In genomic region chr1:25117233-25117823, GRCh38 we compare ENCODE assay signal across 11 cellular contexts.
A peak's percentile ranks its signal among the peaks of the same experiment; 100 is the strongest.
DNase-seq lines count a peak whose midpoint lies in the region; ATAC-seq and TF ChIP-seq lines count a peak whose summit lies in the region.
"Had no signal": no experiment of that assay in that cellular context is flagged by ENCODE, and none has a peak within 500 bp of the region (broad histone marks: within the 10 kb centered on the region; RNA-seq: fewer than 3 reads in every experiment).

No MANE protein-coding gene starts in this region.

- WGBS in H9 (ENCODE audit: extremely low coverage, insufficient read length, low lambda C conversion rate): no CpG with 5 or more reads among the region's 7 CpGs

- TF ChIP-seq CTCF in DND-41 (IDR thresholded peaks at IDR 0.05; ENCODE audit: borderline replicate concordance, extremely low read depth, low read length, poor library complexity, severe bottlenecking) (peak; percentile 57), H9 (conservative IDR thresholded peaks at IDR 0.05) (peak; percentile 79), kidney epithelial cell (IDR thresholded peaks at IDR 0.05; ENCODE audit: insufficient read depth, low read length, poor library complexity, severe bottlenecking) (peak; percentile 22)

- no peak overlapping the region for H2BK15ac ChIP-seq in H9 (ENCODE audit: low read depth, low read length)

- H3K23me2 ChIP-seq in H9 (ENCODE audit: insufficient read length, low read depth, low read length, poor library complexity, severe bottlenecking): no peaks in the 10 kb centered on the region

- no peaks in the 10 kb centered on the region for H3K79me1 ChIP-seq in H9 (ENCODE audit: insufficient read depth, low read depth, low read length, poor library complexity, severe bottlenecking)

- H3K9me3 ChIP-seq in DND-41 (ENCODE audit: insufficient read depth, low read length, severe bottlenecking) (no peaks in the 10 kb centered on the region), H9 (ENCODE audit: control insufficient read depth, low read depth, low read length) (no peaks in the 10 kb centered on the region)

- H3K27ac ChIP-seq in DND-41 (ENCODE audit: low read length) (no peak overlapping the region), H9 (ENCODE audit: insufficient read length, low read depth, low read length) (no peak overlapping the region)

- H3K27me3 ChIP-seq in DND-41 (ENCODE audit: insufficient read depth, low read length, poor library complexity) (no peaks in the 10 kb centered on the region), H9 (ENCODE audit: insufficient read depth, low read length) (no peaks in the 10 kb centered on the region), kidney epithelial cell (ENCODE audit: control insufficient read depth, insufficient read depth, low read length) (peaks cover 2% of the 10 kb centered on the region)

- no peak overlapping the region for H3K56ac ChIP-seq in H9 (ENCODE audit: insufficient read length, low read depth, low read length)

- no peak overlapping the region for H4K91ac ChIP-seq in H9 (ENCODE audit: insufficient read length, low read depth, low read length)

- H3T11ph ChIP-seq in H9 (ENCODE audit: low read length): no peak overlapping the region

- no peak overlapping the region for H3K4ac ChIP-seq in H9 (ENCODE audit: low read depth, low read length)

- H3K4me1 ChIP-seq in DND-41 (ENCODE audit: insufficient read depth, low read length): no peaks in the 10 kb centered on the region
- no peaks in the 10 kb centered on the region for H3K4me1 ChIP-seq in H9 (ENCODE audit: insufficient read depth, low read length)

- no peak overlapping the region for H4K8ac ChIP-seq in H9 (replicated peaks; ENCODE audit: insufficient read length, low read depth, low read length)

- H3K27ac Mint-ChIP-seq in H9: no peak overlapping the region

- H3K79me2 ChIP-seq in DND-41 (ENCODE audit: insufficient read depth, low read length) (no peaks in the 10 kb centered on the region), H9 (ENCODE audit: insufficient read depth, low read length) (no peaks in the 10 kb centered on the region)

- H2AFZ ChIP-seq in DND-41 (ENCODE audit: low read depth, low read length): no peak overlapping the region
- H2AFZ ChIP-seq in H9 (ENCODE audit: low read length): no peak overlapping the region

- H4K5ac ChIP-seq in H9 (ENCODE audit: insufficient read length, low read depth, low read length): no peak overlapping the region

- H3K4me3 Mint-ChIP-seq in H9: no peak overlapping the region

- no peak overlapping the region for H3K18ac ChIP-seq in H9 (ENCODE audit: insufficient read length, low read depth, low read length)

- H2BK5ac ChIP-seq in H9 (ENCODE audit: insufficient read length, low read length): no peak overlapping the region

- no peak overlapping the region for H2BK20ac ChIP-seq in H9 (ENCODE audit: low read depth, low read length, poor library complexity, severe bottlenecking)

- DNase-seq in DND-41 (peak; percentile 28), H9 (peak; percentile 71), kidney epithelial cell (ENCODE audit: low read depth) (no peak), NCI-H2227 treated with DMSO at 0.1 percent for 48 hours (lab: John Stamatoyannopoulos, UW) (no peak), GOT3 (lab: John Stamatoyannopoulos, UW) (no peak), NCI-H128 (lab: John Stamatoyannopoulos, UW; ENCODE audit: unreplicated experiment) (no peak), SKM-1 treated with dmso at 0.1 percent for 144 hours (lab: John Stamatoyannopoulos, UW; ENCODE audit: unreplicated experiment) (no peak)
- DNase-seq in activated CD4-positive, alpha-beta T cell treated with anti-CD3 and anti-CD28 coated beads, Interleukin-2, amount 50 U/mL, for 48 hours: peak; percentile 34 to 49
- DNase-seq: activated CD8-positive, alpha-beta memory T cell treated with anti-CD3 and anti-CD28 coated beads for 24 hours; NCI-H510A had no signal

- no peaks in the 10 kb centered on the region for H3K4me1 Mint-ChIP-seq in H9

- peaks cover 14% of the 10 kb centered on the region for H3K27me3 Mint-ChIP-seq in H9 (ENCODE audit: low read depth)

- H4K20me1 ChIP-seq in DND-41 (ENCODE audit: insufficient read depth, low read length) (no peaks in the 10 kb centered on the region), H9 (ENCODE audit: control insufficient read depth, insufficient read depth, insufficient read length) (no peaks in the 10 kb centered on the region)

- no peak overlapping the region for H2AK5ac ChIP-seq in H9 (ENCODE audit: insufficient read length, low read length)

- no peaks in the 10 kb centered on the region for H3K36me3 Mint-ChIP-seq in H9 (ENCODE audit: insufficient read depth in 1 of 3, low read depth in 3 of 3)

- H3K36me3 ChIP-seq in DND-41 (ENCODE audit: insufficient read depth, low read length) (no peaks in the 10 kb centered on the region), kidney epithelial cell (ENCODE audit: control insufficient read depth, insufficient read depth, low read length) (no peaks in the 10 kb centered on the region)

- no peak overlapping the region for H3K23ac ChIP-seq in H9 (ENCODE audit: insufficient read length, low read depth, low read length)

- no peak overlapping the region for H3K4me3 ChIP-seq in DND-41 (ENCODE audit: low read depth in 1 of 2, low read length in 2 of 2)
- no peak overlapping the region for H3K4me3 ChIP-seq in kidney epithelial cell (ENCODE audit: low read depth, low read length)
- H3K4me3 ChIP-seq: lung had no signal

- peak; percentile 47; the same call in 1 of the 3 replicates for ATAC-seq in DND-41 (ENCODE audit: insufficient read depth, low read depth)

- H3K9ac ChIP-seq in DND-41 (ENCODE audit: low read depth, low read length) (no peak overlapping the region), H9 (ENCODE audit: extremely low read depth, insufficient read length, low read length) (no peak overlapping the region)

- no peak overlapping the region for H2BK120ac ChIP-seq in H9 (ENCODE audit: low read depth, low read length, poor library complexity, severe bottlenecking)

- no peak overlapping the region for H3K4me2 ChIP-seq in DND-41 (ENCODE audit: insufficient read depth, low read length)
- H3K4me2 ChIP-seq in H9 (ENCODE audit: insufficient read depth, insufficient read length, low read length): no peak overlapping the region

- H3K9me3 Mint-ChIP-seq in H9: no peaks in the 10 kb centered on the region

- no peak overlapping the region for H3K14ac ChIP-seq in H9 (ENCODE audit: insufficient read depth, low read length)

- no peak overlapping the region for H2BK12ac ChIP-seq in H9 (ENCODE audit: insufficient read length, low read depth, low read length)

Comparison
In these comparisons a context has a peak if more than half of its experiments do, and no peak if none do; other contexts are left out.
1. DNase-seq: peak in DND-41 (single experiment), H9 (single experiment) and activated CD4-positive, alpha-beta T cell treated with anti-CD3 and anti-CD28 coated beads, Interleukin-2, amount 50 U/mL, for 48 hours (2 of 2); none in kidney epithelial cell (single experiment), NCI-H2227 treated with DMSO at 0.1 percent for 48 hours (single experiment), GOT3 (single experiment), NCI-H128 (single experiment) and SKM-1 treated with dmso at 0.1 percent for 144 hours (single experiment).
2. CTCF ChIP-seq: peak in every context shown above with its lines; median percentile 79 in H9; 57 in DND-41; 22 in kidney epithelial cell.